ENCODE assay signal across 11 cellular contexts in the genomic region with DNA sequence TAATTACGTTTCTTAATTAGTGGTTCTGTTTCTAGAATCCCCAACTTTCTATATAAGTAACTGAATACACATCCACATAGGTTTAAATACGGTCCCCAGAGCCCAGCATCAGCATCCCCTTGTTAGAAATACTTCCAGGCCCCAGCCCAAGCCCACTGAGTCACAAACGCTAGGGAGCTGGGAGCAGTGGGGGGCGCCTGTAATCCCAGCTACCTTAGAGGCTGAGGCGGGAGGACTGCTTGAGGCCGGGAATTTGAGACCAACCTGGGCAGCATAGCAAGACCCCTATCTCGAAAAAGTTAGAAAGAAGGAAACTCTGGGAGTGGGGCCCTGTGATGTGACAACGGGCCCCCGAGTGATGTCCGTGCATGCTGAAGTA. TPM values are rescaled to one million over a fixed set of nuclear protein-coding genes. Genes with fewer than 3 reads are reported as not detected.
A peak's percentile ranks its signal among the peaks of the same experiment; 100 is the strongest.
DNase-seq lines count a peak whose midpoint lies in the region; ATAC-seq, FAIRE-seq and TF ChIP-seq lines count a peak whose summit lies in the region.
"Had no signal": no experiment of that assay in that cellular context is flagged by ENCODE, and none has a peak within 500 bp of the region (broad histone marks: within the 10 kb centered on the region; RNA-seq: fewer than 3 reads in every experiment).

No MANE protein-coding gene starts in this region.

- peak overlapping the region; percentile 43 for H3K4me3 Mint-ChIP-seq in activated naive CD4-positive, alpha-beta T cell treated with anti-CD3 and anti-CD28 coated beads, Interleukin-2, amount 10 ng/mL, durations not matched to agents 7 days and 5 days
- H3K4me3 Mint-ChIP-seq in mesothelial cell of epicardium, result peak overlapping the region; percentile 59

- peak overlapping the region; percentile 96; the same call in 1 of the 2 replicates for H3K4me2 ChIP-seq in GM12878 (ENCODE audit: control insufficient read depth, insufficient read depth)

- SMC1A ChIA-PET in GM12878 (lab: Charles Lee; ENCODE audit: uncharacterized antibody, unreplicated experiment), result no interaction called here

- CTCF ChIA-PET in activated naive CD4-positive, alpha-beta T cell treated with anti-CD3 and anti-CD28 coated beads, Interleukin-2, amount 10 ng/mL, durations not matched to agents 7 days and 5 days (lab: Charles Lee), result no interaction called here
- CTCF ChIA-PET in GM12878 (lab: Yijun Ruan, JAX), result no interaction called here

- no peak overlapping the region for H3K27ac Mint-ChIP-seq in activated naive CD4-positive, alpha-beta T cell treated with anti-CD3 and anti-CD28 coated beads, Interleukin-2, amount 10 ng/mL, durations not matched to agents 7 days and 5 days
- H3K27ac Mint-ChIP-seq in activated naive CD4-positive, alpha-beta T cell treated with anti-CD3 and anti-CD28 coated beads, Interleukin-2, amount 50 U/mL, for 72 hours, result no peak overlapping the region
- H3K27ac Mint-ChIP-seq in mesothelial cell of epicardium, result no peak overlapping the region

- TF ChIP-seq RAD21 in GM12878 (IDR thresholded peaks at IDR 0.05; ENCODE audit: insufficient read depth, low read depth, low read length), result no peak

- H4K20me1 ChIP-seq in GM12878 (ENCODE audit: control insufficient read depth, insufficient read depth), result no peaks in the 10 kb centered on the region

- BruUV-seq in GM12878 (replicated peaks; lab: Mats Ljungman, UMichigan), result no TSS peak

- ATAC-seq in activated naive CD4-positive, alpha-beta T cell treated with anti-CD3 and anti-CD28 coated beads, Interleukin-2, amount 50 U/mL, for 72 hours, result no peak
- ATAC-seq in GM12878 (no peak), GM18870 (IDR thresholded peaks at IDR 0.05; ENCODE audit: unreplicated experiment) (no peak), GM18502 (IDR thresholded peaks at IDR 0.05; ENCODE audit: poor library complexity, unreplicated experiment) (no peak)

- H3K4me1 Mint-ChIP-seq in activated naive CD4-positive, alpha-beta T cell treated with anti-CD3 and anti-CD28 coated beads, Interleukin-2, amount 10 ng/mL, durations not matched to agents 7 days and 5 days, result peaks cover 7% of the 10 kb centered on the region
- H3K4me1 Mint-ChIP-seq in mesothelial cell of epicardium, result peaks cover 12% of the 10 kb centered on the region

- H3K27ac ChIP-seq in GM12878 (ENCODE audit: control insufficient read depth, insufficient read depth), result no peak overlapping the region
- peak overlapping the region; percentile 73 to 84 (median 80) for H3K27ac ChIP-seq in transverse colon

- no peak for FAIRE-seq in GM12878 (lab: Jason Lieb, UNC)
- FAIRE-seq in urothelium cell line (lab: Jason Lieb, UNC), result no peak
- FAIRE-seq: keratinocyte had no signal

- H3K27me3 ChIP-seq in GM12878 (replicated peaks in 1 of 2; ENCODE audit: control insufficient read depth in 2 of 2, insufficient read depth in 2 of 2, low read length in 1 of 2) (peaks cover 8 to 12% of the 10 kb centered on the region in 2 experiments), transverse colon (peaks cover 5% of the 10 kb centered on the region)

- TF ChIP-seq EP300 in GM12878 (IDR thresholded peaks at IDR 0.05; ENCODE audit: borderline replicate concordance in 1 of 2, control insufficient read depth in 1 of 2, low read depth in 2 of 2, low read length in 2 of 2) (no peak), transverse colon (IDR thresholded peaks at IDR 0.05; ENCODE audit: low read depth) (no peak)

- in situ Hi-C loops in GM12878 (cut with MboI) (no loop called here), transverse colon (cut with MboI; ENCODE audit: low pct_ligation_motif_present in 1 of 4, low pct_unique_long_range_greater_than_20kb in 1 of 4, low sequenced_read_pairs in 3 of 4) (no loop called here)

- H3K4me3 ChIP-seq in GM12878, result no peak overlapping the region
- peak overlapping the region in 2 of 4 donors; percentile 62 to 69 for H3K4me3 ChIP-seq in transverse colon

- TF ChIP-seq POLR2A in GM12878 (IDR thresholded peaks at IDR 0.05; ENCODE audit: low read depth, low read length) (no peak), transverse colon (IDR thresholded peaks at IDR 0.05) (no peak)

- H3K9me3 ChIP-seq in GM12878 (replicated peaks; ENCODE audit: control insufficient read depth, insufficient read depth, low read length), result no peaks in the 10 kb centered on the region; the same call in 2 of the 3 replicates
- no peaks in the 10 kb centered on the region for H3K9me3 ChIP-seq in transverse colon

- no peak for DNase-seq in activated naive CD4-positive, alpha-beta T cell treated with anti-CD3 and anti-CD28 coated beads, Interleukin-2, amount 10 ng/mL, durations not matched to agents 7 days and 5 days
- DNase-seq in activated naive CD4-positive, alpha-beta T cell treated with anti-CD3 and anti-CD28 coated beads, Interleukin-2, amount 50 U/mL, for 72 hours (ENCODE audit: low spot score in 2 of 2), result no peak
- no peak for DNase-seq in GM12878 (ENCODE audit: low read depth, low spot score)
- no peak for DNase-seq in mesothelial cell of epicardium (ENCODE audit: low spot score in 2 of 2, unreplicated experiment in 2 of 2)
- DNase-seq in transverse colon, result no peak
- DNase-seq in urothelium cell line (ENCODE audit: low spot score), result no peak
- DNase-seq: activated naive CD4-positive, alpha-beta T cell treated with anti-CD3 and anti-CD28 coated beads, Interleukin-2, amount 50 U/mL, for 16 hours; NCI-H1092 treated with DMSO at 0.1 percent for 48 hours had no signal

- no peaks in the 10 kb centered on the region for H3K9me3 Mint-ChIP-seq in activated naive CD4-positive, alpha-beta T cell treated with anti-CD3 and anti-CD28 coated beads, Interleukin-2, amount 10 ng/mL, durations not matched to agents 7 days and 5 days
- H3K9me3 Mint-ChIP-seq in activated naive CD4-positive, alpha-beta T cell treated with anti-CD3 and anti-CD28 coated beads, Interleukin-2, amount 50 U/mL, for 72 hours, result peaks cover 0 to 4% of the 10 kb centered on the region in 2 donors
- peaks cover 11% of the 10 kb centered on the region for H3K9me3 Mint-ChIP-seq in mesothelial cell of epicardium

- H3K36me3 ChIP-seq in GM12878 (ENCODE audit: control insufficient read depth in 2 of 2, insufficient read depth in 2 of 2, low read length in 1 of 2), result no peaks in the 10 kb centered on the region
- H3K36me3 ChIP-seq in transverse colon, result no peaks in the 10 kb centered on the region

- 53% methylated on average over 10 of the region's 10 CpGs for WGBS in GM12878 (ENCODE audit: insufficient coverage, insufficient replicate concordance, low lambda C conversion rate, missing lambda C conversion rate)
- 77 to 100% methylated on average over 1 to 10 of the region's 10 CpGs for WGBS in transverse colon (ENCODE audit: low coverage in 1 of 2), 2 donors

- RAD21 ChIA-PET in GM12878 (lab: Charles Lee; ENCODE audit: unreplicated experiment), result no interaction called here

- peaks cover 1% of the 10 kb centered on the region for H3K36me3 Mint-ChIP-seq in activated naive CD4-positive, alpha-beta T cell treated with anti-CD3 and anti-CD28 coated beads, Interleukin-2, amount 10 ng/mL, durations not matched to agents 7 days and 5 days
- H3K36me3 Mint-ChIP-seq in activated naive CD4-positive, alpha-beta T cell treated with anti-CD3 and anti-CD28 coated beads, Interleukin-2, amount 50 U/mL, for 72 hours, result peaks cover 0 to 13% of the 10 kb centered on the region in 2 donors
- no peaks in the 10 kb centered on the region for H3K36me3 Mint-ChIP-seq in mesothelial cell of epicardium

- intact Hi-C loops in GM12878 (cut with micrococcal nuclease; ENCODE audit: unreplicated experiment) (no loop called here), transverse colon (cut with DNase I; ENCODE audit: low total_unique reads) (no loop called here)

- peaks cover 86% of the 10 kb centered on the region for H3K27me3 Mint-ChIP-seq in activated naive CD4-positive, alpha-beta T cell treated with anti-CD3 and anti-CD28 coated beads, Interleukin-2, amount 10 ng/mL, durations not matched to agents 7 days and 5 days
- peaks cover 42% of the 10 kb centered on the region for H3K27me3 Mint-ChIP-seq in mesothelial cell of epicardium (ENCODE audit: low read depth)

- peaks cover 7% of the 10 kb centered on the region for H3K4me1 ChIP-seq in GM12878 (ENCODE audit: control insufficient read depth, insufficient read depth, low read length)
- peaks cover 5 to 21% (median 16%) of the 10 kb centered on the region in 4 donors for H3K4me1 ChIP-seq in transverse colon

- POLR2A ChIA-PET in GM12878 (lab: Charles Lee), result interaction anchor here (0.6 kb wide), 1 partner anchor 74 kb away, joined by 4 read pairs; no protein-coding TSS in a partner anchor

- H2AFZ ChIP-seq in GM12878 (ENCODE audit: control insufficient read depth, low read depth, low read length), result peak overlapping the region; percentile 33; the same call in 1 of the 2 replicates

- TF ChIP-seq CTCF in GM12878 (IDR thresholded peaks at IDR 0.05 in 2 of 3, conservative IDR thresholded peaks at IDR 0.05 in 1 of 3; ENCODE audit: control insufficient read depth in 2 of 3, extremely low read depth in 1 of 3, insufficient read depth in 1 of 3, low read depth in 3 of 3, low read length in 3 of 3) (no peak), mesothelial cell of epicardium (IDR thresholded peaks at IDR 0.05; ENCODE audit: unreplicated experiment) (no peak), transverse colon (IDR thresholded peaks at IDR 0.05) (no peak)

- no peak overlapping the region; the same call in 1 of the 2 replicates for H3K9ac ChIP-seq in GM12878 (ENCODE audit: control insufficient read depth, insufficient read depth, low read length)

- H3K79me2 ChIP-seq in GM12878 (ENCODE audit: control insufficient read depth, insufficient read depth, low read length), result no peaks in the 10 kb centered on the region

RNA-seq across cellular contexts. Expression of gene PPP1R3G, which starts 1.3 kb away (rescaled TPM):
- under 1 TPM; 0.07 to 0.47 TPM for total RNA-seq in activated naive CD4-positive, alpha-beta T cell treated with anti-CD3 and anti-CD28 coated beads, Interleukin-2, amount 50 U/mL, for 72 hours
- total RNA-seq in GM12878 (2013; cell fraction: nucleolus; rRNA removed), result 0.73 and 0.75 TPM in 2 replicates
- 0.05 and 0.06 TPM in 2 replicates for total RNA-seq in GM12878 (2014; rRNA removed)
- 0.05 TPM in 1 of 2 replicates, not detected in the other for total RNA-seq in GM12878 (2014; rRNA removed; fragmentation: Illumina TruSeq; extraction: Trizol)
- total RNA-seq in GM12878 (2021), result 0.08 and 0.10 TPM in 2 replicates
- polyA plus RNA-seq in GM12878 (2011; ENCODE audit: low read depth), result 0.10 TPM
- 0.03 TPM in 2 replicates for polyA plus RNA-seq in GM12878 (2011; rRNA removed)
- polyA plus RNA-seq in GM12878 (2011; cell fraction: cytosol; rRNA removed), result 0.04 and 0.07 TPM in 2 replicates
- 0.04 TPM in 1 of 2 replicates, not detected in the other for polyA plus RNA-seq in GM12878 (2011; cell fraction: nucleus; rRNA removed)
- 0.31 and 0.62 TPM in 2 replicates for polyA plus RNA-seq in GM12878 (2012)
- 0.01 TPM in 1 of 2 replicates, not detected in the other for polyA plus RNA-seq in GM12878 (2014; fragmentation: Illumina TruSeq; extraction: Trizol)
- under 1 TPM in 1 of 2 experiments, not detected in 1; 0.02 TPM for polyA plus RNA-seq in GM12878 (2014; fragmentation: Nextera tagmentation; extraction: Ambion mirVana)
- 0.03 TPM in 1 of 2 replicates, not detected in the other for polyA plus RNA-seq in GM12878 (2014; rRNA removed)
- polyA plus RNA-seq in GM12878 (2016; fragmentation: Nextera tagmentation; extraction: Ambion mirVana), result under 1 TPM in 1 of 2 experiments, not detected in 1; 0.05 TPM
- polyA minus RNA-seq in GM12878 (2011; rRNA and poly(A)+ RNA removed), result 0.07 and 0.10 TPM in 2 replicates
- not detected in 2 replicates for polyA minus RNA-seq in GM12878 (2011; cell fraction: cytosol; rRNA and poly(A)+ RNA removed)
- polyA minus RNA-seq in GM12878 (2011; cell fraction: nucleus; rRNA and poly(A)+ RNA removed), result 0.12 and 0.19 TPM in 2 replicates
- 1.1 to 1.3 TPM (median 1.2 TPM) in 3 replicates for total RNA-seq in mesothelial cell of epicardium
- total RNA-seq in transverse colon, result 1 to 10 TPM in 1 of 4 donors, under 1 TPM in 2, not detected in 1; 0.40 to 1.2 (median 0.95) TPM
